Comparison of ENCODE assay signal across 8 cellular contexts in genomic region chr3:122858373-122858772, GRCh38.
DNase-seq lines count a peak whose midpoint lies in the region; ATAC-seq, FAIRE-seq and TF ChIP-seq lines count a peak whose summit lies in the region.

No MANE protein-coding gene starts in this region.

- TF ChIP-seq CTCF in D721Med (IDR thresholded peaks at IDR 0.05; ENCODE audit: insufficient read depth, missing control alignments): peak; percentile 60
- peak in 1 of 3 experiments; percentile 25; a peak in 3 of 6 replicates for TF ChIP-seq CTCF in GM12878 (IDR thresholded peaks at IDR 0.05 in 2 of 3, conservative IDR thresholded peaks at IDR 0.05 in 1 of 3; ENCODE audit: control insufficient read depth in 2 of 3, extremely low read depth in 1 of 3, insufficient read depth in 1 of 3, low read depth in 3 of 3, low read length in 3 of 3)
- peak; percentile 4 for TF ChIP-seq CTCF in lung (IDR thresholded peaks at IDR 0.05; ENCODE audit: control extremely low read depth, extremely low read depth)

- TF ChIP-seq RAD21 in GM12878 (IDR thresholded peaks at IDR 0.05; ENCODE audit: insufficient read depth, low read depth, low read length): peak; percentile 31; the same call in 1 of the 2 replicates

- H3K4me2 ChIP-seq in GM12878 (ENCODE audit: control insufficient read depth, insufficient read depth): no peak overlapping the region

- H3K4me1 ChIP-seq in GM12878 (ENCODE audit: control insufficient read depth, insufficient read depth, low read length) (no peaks in the 10 kb centered on the region), lung (ENCODE audit: control insufficient read depth in 2 of 2, insufficient read depth in 2 of 2, low read length in 2 of 2) (no peaks in the 10 kb centered on the region)

- intact Hi-C loops in GM12878 (cut with micrococcal nuclease; ENCODE audit: unreplicated experiment): no loop called here

- H2AFZ ChIP-seq in GM12878 (ENCODE audit: control insufficient read depth, low read depth, low read length): no peak overlapping the region

- no peak overlapping the region for H3K9ac ChIP-seq in GM12878 (ENCODE audit: control insufficient read depth, insufficient read depth, low read length)

- H3K27me3 ChIP-seq in GM12878 (replicated peaks in 1 of 2; ENCODE audit: control insufficient read depth in 2 of 2, insufficient read depth in 2 of 2, low read length in 1 of 2) (no peaks in the 10 kb centered on the region), lung (ENCODE audit: control insufficient read depth, insufficient read depth) (no peaks in the 10 kb centered on the region)

- TF ChIP-seq POLR2A in GM12878 (IDR thresholded peaks at IDR 0.05; ENCODE audit: low read depth, low read length): no peak

- H4K20me1 ChIP-seq in GM12878 (ENCODE audit: control insufficient read depth, insufficient read depth): no peaks in the 10 kb centered on the region

- H3K4me3 ChIP-seq in GM12878 (no peak overlapping the region), lung (no peak overlapping the region)

- H3K27ac ChIP-seq in GM12878 (ENCODE audit: control insufficient read depth, insufficient read depth) (no peak overlapping the region), lung (ENCODE audit: low read depth in 1 of 2, low read length in 1 of 2) (no peak overlapping the region)

- in situ Hi-C loops in KBM-7 (cut with MboI; ENCODE audit: low pct_unique_long_range_greater_than_20kb, low sequenced_read_pairs): no loop called here
- in situ Hi-C loops in GM12878 (cut with MboI): no loop called here

- RAD21 ChIA-PET in GM12878 (lab: Charles Lee; ENCODE audit: unreplicated experiment): no interaction called here

- BruUV-seq in GM12878 (replicated peaks; lab: Mats Ljungman, UMichigan): no TSS peak

- peak; percentile 35 for FAIRE-seq in D721Med (lab: Jason Lieb, UNC)
- no peak for FAIRE-seq in GM12878 (lab: Jason Lieb, UNC)

- H3K79me2 ChIP-seq in GM12878 (ENCODE audit: control insufficient read depth, insufficient read depth, low read length): no peaks in the 10 kb centered on the region

- SMC1A ChIA-PET in GM12878 (lab: Charles Lee; ENCODE audit: uncharacterized antibody, unreplicated experiment): interaction anchor here (1.0 kb wide), 1 partner anchor 157 kb away, joined by 3 read pairs; no protein-coding TSS in a partner anchor

- 41% methylated on average over 1 of the region's 1 CpG for WGBS in GM12878 (ENCODE audit: insufficient coverage, insufficient replicate concordance, low lambda C conversion rate, missing lambda C conversion rate)
- 95% methylated on average over 1 of the region's 1 CpG for WGBS in lung, 2 donors

- POLR2A ChIA-PET in GM12878 (lab: Charles Lee): interaction anchor here (0.6 kb wide), 1 partner anchor 27 kb away, joined by 3 read pairs; no protein-coding TSS in a partner anchor

- TF ChIP-seq EP300 in GM12878 (IDR thresholded peaks at IDR 0.05; ENCODE audit: borderline replicate concordance in 1 of 2, control insufficient read depth in 1 of 2, low read depth in 2 of 2, low read length in 2 of 2): no peak

- no peaks in the 10 kb centered on the region for H3K36me3 ChIP-seq in GM12878 (ENCODE audit: control insufficient read depth in 2 of 2, insufficient read depth in 2 of 2, low read length in 1 of 2)
- peaks cover 5 to 6% of the 10 kb centered on the region in 2 donors for H3K36me3 ChIP-seq in lung (ENCODE audit: control insufficient read depth in 2 of 2, insufficient read depth in 2 of 2, low read length in 2 of 2)

- H3K9me3 ChIP-seq in GM12878 (replicated peaks; ENCODE audit: control insufficient read depth, insufficient read depth, low read length) (no peaks in the 10 kb centered on the region), lung (ENCODE audit: control insufficient read depth in 2 of 2, insufficient read depth in 1 of 2, low read length in 1 of 2) (no peaks in the 10 kb centered on the region)

- no peak for ATAC-seq in GM12878
- ATAC-seq in lung (ENCODE audit: insufficient read depth, low FRiP score): no peak
- no peak for ATAC-seq in HG02938 (IDR thresholded peaks at IDR 0.05; ENCODE audit: unreplicated experiment)
- no peak for ATAC-seq in GM19397 (IDR thresholded peaks at IDR 0.05; ENCODE audit: unreplicated experiment)

- CTCF ChIA-PET in GM12878 (lab: Yijun Ruan, JAX): interaction anchor here (0.8 to 1.1 kb wide), 2 partner anchors 113 to 174 kb away, joined by 3 to 4 read pairs; no protein-coding TSS in a partner anchor

- DNase-seq in D721Med (ENCODE audit: insufficient read length, low spot score) (no peak), KBM-7 (peak; percentile 16), GM12878 (ENCODE audit: low read depth, low spot score) (no peak), lung (ENCODE audit: low spot score) (no peak)
- DNase-seq in central memory CD4-positive, alpha-beta T cell: no peak
- DNase-seq in activated CD4-positive, alpha-beta T cell treated with anti-CD3 and anti-CD28 coated beads for 1 hour: no peak

TF ChIP-seq in GM12878, 131 proteins besides CTCF, POLR2A, EP300 and RAD21:
- TF ChIP-seq POLR2AphosphoS2 (IDR thresholded peaks at IDR 0.05; ENCODE audit: low read depth, low read length): no peak
- no peak for TF ChIP-seq POLR2AphosphoS5 (IDR thresholded peaks at IDR 0.05; ENCODE audit: low read length)
- no peak for TF ChIP-seq IRF4 (IDR thresholded peaks at IDR 0.05; ENCODE audit: low read depth, low read length)
- peak; percentile 33; the same call in 1 of the 2 replicates for TF ChIP-seq SMC3 (IDR thresholded peaks at IDR 0.05; ENCODE audit: borderline replicate concordance, low read length)
- no peak for TF ChIP-seq ELK1 (IDR thresholded peaks at IDR 0.05; ENCODE audit: low read depth, low read length)
